In genomic region chrX:15465347-15465746, GRCh38 we compare ENCODE assay signal across 1 cellular context.
TF ChIP-seq lines count a peak whose summit lies in the region.

No MANE protein-coding gene starts in this region.

TF ChIP-seq in SK-N-SH treated with all-trans-retinoic acid at 6 μM for 48 hours, 23 proteins besides CTCF, POLR2A, EP300 and RAD21 (continued from another document):
- TF ChIP-seq CREB5 (CRISPR knock-in tag; IDR thresholded peaks at IDR 0.05; ENCODE audit: low read depth) (peak; percentile 51; the same call in 1 of the 2 replicates), ZNF565 (CRISPR knock-in tag; conservative IDR thresholded peaks at IDR 0.05; ENCODE audit: low read depth) (no peak), ZFP3 (CRISPR knock-in tag; IDR thresholded peaks at IDR 0.05) (no peak), ZC3H10 (CRISPR knock-in tag; IDR thresholded peaks at IDR 0.05) (peak; percentile 24; the same call in 1 of the 2 replicates)
